Comparison of ENCODE assay signal across 22 cellular contexts in genomic region chr1:165869343-165869742, GRCh38. TPM values are rescaled to one million over a fixed set of nuclear protein-coding genes. Genes with fewer than 3 reads are reported as not detected.
A peak's percentile ranks its signal among the peaks of the same experiment; 100 is the strongest.
DNase-seq lines count a peak whose midpoint lies in the region; ATAC-seq and TF ChIP-seq lines count a peak whose summit lies in the region.
"Had no signal": no experiment of that assay in that cellular context is flagged by ENCODE, and none has a peak within 500 bp of the region (broad histone marks: within the 10 kb centered on the region; RNA-seq: fewer than 3 reads in every experiment).

No MANE protein-coding gene starts in this region.

- H3K9me3 Mint-ChIP-seq in type B pancreatic cell = peaks cover 16% of the 10 kb centered on the region
- H3K9me3 Mint-ChIP-seq: activated naive CD8-positive, alpha-beta T cell treated with anti-CD3 and anti-CD28 coated beads, Interleukin-2, amount 10 ng/mL, durations not matched to agents 7 days and 5 days; CD4-positive, alpha-beta T cell; naive thymus-derived CD4-positive, alpha-beta T cell had no signal

- H3K36me3 ChIP-seq in cardiac muscle cell = no peaks in the 10 kb centered on the region
- H3K36me3 ChIP-seq in spleen = no peaks in the 10 kb centered on the region

- peaks cover 5% of the 10 kb centered on the region for H3K4me1 Mint-ChIP-seq in type B pancreatic cell (ENCODE audit: unreplicated experiment)

- ATAC-seq in Right ventricle myocardium inferior (no peak), HG02885 (IDR thresholded peaks at IDR 0.05; ENCODE audit: poor library complexity, unreplicated experiment) (no peak), HG02840 (IDR thresholded peaks at IDR 0.05; ENCODE audit: low FRiP score, unreplicated experiment) (no peak)
- ATAC-seq: activated CD8-positive, alpha-beta T cell treated with anti-CD3 and anti-CD28 coated beads, Interleukin-2, amount 10 ng/mL, durations not matched to agents 7 days and 5 days; esophagus mucosa; naive thymus-derived CD4-positive, alpha-beta T cell had no signal

- TF ChIP-seq CTCF in cardiac muscle cell (IDR thresholded peaks at IDR 0.05; ENCODE audit: low read depth, low read length) = peak; percentile 19
- peak; percentile 21 for TF ChIP-seq CTCF in astrocyte of the cerebellum (IDR thresholded peaks at IDR 0.05; ENCODE audit: low read depth, low read length, missing control alignments)
- TF ChIP-seq CTCF in fibroblast of villous mesenchyme (IDR thresholded peaks at IDR 0.05; ENCODE audit: insufficient read depth, low read depth, low read length) = peak; percentile 58
- TF ChIP-seq CTCF in type B pancreatic cell (conservative IDR thresholded peaks at IDR 0.05) = peak; percentile 62
- no peak for TF ChIP-seq CTCF in spleen (IDR thresholded peaks at IDR 0.05 in 8 of 11, conservative IDR thresholded peaks at IDR 0.05 in 3 of 11)

- 81 to 88% (median 83%) methylated on average over 5 of the region's 5 CpGs for WGBS in spleen, 5 donors

- H3K4me1 ChIP-seq in cardiac muscle cell (ENCODE audit: low read depth) (no peaks in the 10 kb centered on the region), spleen (peaks cover 9 to 29% (median 16%) of the 10 kb centered on the region in 6 donors)
- H3K4me1 ChIP-seq: tibial artery had no signal

- H3K27me3 ChIP-seq in cardiac muscle cell = peaks cover 2% of the 10 kb centered on the region
- no peaks in the 10 kb centered on the region for H3K27me3 ChIP-seq in spleen (replicated peaks in 1 of 7)
- H3K27me3 ChIP-seq: dorsolateral prefrontal cortex, tibial artery had no signal

- no peak overlapping the region for H3K4me3 Mint-ChIP-seq in type B pancreatic cell
- H3K4me3 Mint-ChIP-seq: activated CD8-positive, alpha-beta T cell treated with anti-CD3 and anti-CD28 coated beads, Interleukin-2, amount 10 ng/mL, durations not matched to agents 7 days and 5 days; activated naive CD8-positive, alpha-beta T cell treated with anti-CD3 and anti-CD28 coated beads, Interleukin-2, amount 10 ng/mL, durations not matched to agents 7 days and 5 days; CD4-positive, alpha-beta T cell; naive thymus-derived CD4-positive, alpha-beta T cell had no signal

- H3K27ac ChIP-seq in cardiac muscle cell (no peak overlapping the region), spleen (no peak overlapping the region)
- H3K27ac ChIP-seq: dorsolateral prefrontal cortex, tibial artery had no signal

- H3K4me3 ChIP-seq in cardiac muscle cell (no peak overlapping the region), astrocyte of the cerebellum (ENCODE audit: low read depth, low read length) (no peak overlapping the region), fibroblast of villous mesenchyme (ENCODE audit: low read depth, low read length) (no peak overlapping the region), spleen (no peak overlapping the region)
- H3K4me3 ChIP-seq: dorsolateral prefrontal cortex, tibial artery had no signal

- no peaks in the 10 kb centered on the region for H3K27me3 Mint-ChIP-seq in type B pancreatic cell
- H3K27me3 Mint-ChIP-seq: CD4-positive, alpha-beta T cell had no signal

- intact Hi-C loops in Right ventricle myocardium inferior (cut with DNase I) (no loop called here), spleen (cut with DNase I; ENCODE audit: low total_unique reads) (no loop called here)

- in situ Hi-C loops in astrocyte of the cerebellum (cut with HindIII; ENCODE audit: low sequenced_read_pairs) = no loop called here

- no peak overlapping the region for H3K27ac Mint-ChIP-seq in type B pancreatic cell
- H3K27ac Mint-ChIP-seq: activated CD8-positive, alpha-beta T cell treated with anti-CD3 and anti-CD28 coated beads, Interleukin-2, amount 10 ng/mL, durations not matched to agents 7 days and 5 days; activated naive CD8-positive, alpha-beta T cell treated with anti-CD3 and anti-CD28 coated beads, Interleukin-2, amount 10 ng/mL, durations not matched to agents 7 days and 5 days; CD4-positive, alpha-beta T cell had no signal

- peaks cover 31% of the 10 kb centered on the region for H3K36me3 Mint-ChIP-seq in type B pancreatic cell

- no peak for TF ChIP-seq POLR2A in spleen (IDR thresholded peaks at IDR 0.05)

- DNase-seq in cardiac muscle cell (ENCODE audit: low read depth in 1 of 2, low spot score in 1 of 2) (no peak), Right ventricle myocardium inferior (ENCODE audit: missing footprints) (no peak), astrocyte of the cerebellum (ENCODE audit: low read depth) (no peak), fibroblast of villous mesenchyme (ENCODE audit: low read depth) (peak; percentile 38), type B pancreatic cell (ENCODE audit: extremely low spot score, unreplicated experiment) (no peak), spleen (no peak)
- DNase-seq: activated CD8-positive, alpha-beta T cell treated with anti-CD3 and anti-CD28 coated beads, Interleukin-2, amount 10 ng/mL, durations not matched to agents 7 days and 5 days; activated naive CD8-positive, alpha-beta T cell treated with anti-CD3 and anti-CD28 coated beads, Interleukin-2, amount 10 ng/mL, durations not matched to agents 7 days and 5 days; CD4-positive, alpha-beta T cell; DMS53; dorsolateral prefrontal cortex; head of caudate nucleus; naive thymus-derived CD4-positive, alpha-beta T cell; NCI-H2029 treated with DMSO at 0.1 percent for 48 hours; NCI-H446 treated with DMSO at 0.1 percent for 48 hours; stimulated activated CD4-positive, alpha-beta T cell treated with anti-CD3 and anti-CD28 coated beads, Interleukin-15, amount 100 ng/mL, for 24 hours; stimulated activated naive CD4-positive, alpha-beta T cell; T-helper 1 cell; tibial artery had no signal

- no peaks in the 10 kb centered on the region for H3K9me3 ChIP-seq in cardiac muscle cell (ENCODE audit: low read depth)
- no peaks in the 10 kb centered on the region for H3K9me3 ChIP-seq in spleen
- H3K9me3 ChIP-seq: tibial artery had no signal

RNA-seq across cellular contexts. Expression of gene UCK2, which starts 41.9 kb away (rescaled TPM):
- 28.3 and 29.6 TPM in 2 replicates for total RNA-seq in cardiac muscle cell
- polyA plus RNA-seq in cardiac muscle cell = 19.0 and 28.2 TPM in 2 replicates
- total RNA-seq in Right ventricle myocardium inferior = 8.4 TPM
- 97.6 and 122 TPM in 2 replicates for total RNA-seq in fibroblast of villous mesenchyme
- total RNA-seq in type B pancreatic cell (ENCODE audit: low replicate concordance) = 34.9 and 59.3 TPM in 2 replicates
- 10 to 100 TPM; 15.3 to 18.3 (median 16.5) TPM for total RNA-seq in spleen
- polyA plus RNA-seq in spleen = 10 to 100 TPM in 2 of 3 donors, 1 to 10 TPM in 1; 9.8 to 10.5 (median 10.4) TPM

Comparison
In these comparisons a context has a peak if more than half of its experiments do, and no peak if none do; other contexts are left out.
1. CTCF ChIP-seq: peak in cardiac muscle cell (single experiment), astrocyte of the cerebellum (single experiment), fibroblast of villous mesenchyme (single experiment) and type B pancreatic cell (single experiment); none in spleen (0 of 11).